ENCODE assay signal across 1 cellular context in the genomic region with DNA sequence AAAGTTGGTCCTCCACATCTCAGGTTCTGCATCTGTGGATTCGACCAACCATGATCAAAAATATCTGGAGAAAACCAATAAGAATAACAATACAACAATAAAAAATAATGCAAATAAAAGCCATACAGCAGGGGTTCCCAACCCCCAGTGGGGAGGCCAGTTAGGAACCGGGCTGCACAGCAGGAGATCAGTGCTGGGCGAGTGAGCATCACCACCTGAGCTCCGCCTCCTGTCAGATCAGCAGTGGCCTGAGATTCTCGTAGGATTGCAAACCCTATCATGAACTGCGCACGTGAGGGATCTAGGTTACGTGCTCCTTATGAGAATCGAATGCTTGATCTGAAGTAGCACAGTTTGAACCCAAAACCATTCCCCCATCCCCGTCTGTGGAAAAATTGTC.
TF ChIP-seq lines count a peak whose summit lies in the region.

No MANE protein-coding gene starts in this region.

TF ChIP-seq in GM12878, 131 proteins besides CTCF, POLR2A, EP300 and RAD21 (continued from another document):
- TF ChIP-seq, protein P1, sequence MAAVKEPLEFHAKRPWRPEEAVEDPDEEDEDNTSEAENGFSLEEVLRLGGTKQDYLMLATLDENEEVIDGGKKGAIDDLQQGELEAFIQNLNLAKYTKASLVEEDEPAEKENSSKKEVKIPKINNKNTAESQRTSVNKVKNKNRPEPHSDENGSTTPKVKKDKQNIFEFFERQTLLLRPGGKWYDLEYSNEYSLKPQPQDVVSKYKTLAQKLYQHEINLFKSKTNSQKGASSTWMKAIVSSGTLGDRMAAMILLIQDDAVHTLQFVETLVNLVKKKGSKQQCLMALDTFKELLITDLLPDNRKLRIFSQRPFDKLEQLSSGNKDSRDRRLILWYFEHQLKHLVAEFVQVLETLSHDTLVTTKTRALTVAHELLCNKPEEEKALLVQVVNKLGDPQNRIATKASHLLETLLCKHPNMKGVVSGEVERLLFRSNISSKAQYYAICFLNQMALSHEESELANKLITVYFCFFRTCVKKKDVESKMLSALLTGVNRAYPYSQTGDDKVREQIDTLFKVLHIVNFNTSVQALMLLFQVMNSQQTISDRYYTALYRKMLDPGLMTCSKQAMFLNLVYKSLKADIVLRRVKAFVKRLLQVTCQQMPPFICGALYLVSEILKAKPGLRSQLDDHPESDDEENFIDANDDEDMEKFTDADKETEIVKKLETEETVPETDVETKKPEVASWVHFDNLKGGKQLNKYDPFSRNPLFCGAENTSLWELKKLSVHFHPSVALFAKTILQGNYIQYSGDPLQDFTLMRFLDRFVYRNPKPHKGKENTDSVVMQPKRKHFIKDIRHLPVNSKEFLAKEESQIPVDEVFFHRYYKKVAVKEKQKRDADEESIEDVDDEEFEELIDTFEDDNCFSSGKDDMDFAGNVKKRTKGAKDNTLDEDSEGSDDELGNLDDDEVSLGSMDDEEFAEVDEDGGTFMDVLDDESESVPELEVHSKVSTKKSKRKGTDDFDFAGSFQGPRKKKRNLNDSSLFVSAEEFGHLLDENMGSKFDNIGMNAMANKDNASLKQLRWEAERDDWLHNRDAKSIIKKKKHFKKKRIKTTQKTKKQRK (IDR thresholded peaks at IDR 0.05; ENCODE audit: low read depth, low read length) = no peak
- TF ChIP-seq CREM (IDR thresholded peaks at IDR 0.05; ENCODE audit: low read depth) = no peak
- no peak for TF ChIP-seq CBX3 (IDR thresholded peaks at IDR 0.05; ENCODE audit: borderline replicate concordance, low read depth)
- no peak for TF ChIP-seq USF1 (IDR thresholded peaks at IDR 0.05; ENCODE audit: borderline replicate concordance, extremely low read length, insufficient read depth, low read depth, low read length)
- TF ChIP-seq TAF1 (IDR thresholded peaks at IDR 0.05; ENCODE audit: borderline replicate concordance, low read depth, low read length) = no peak
- no peak for TF ChIP-seq JUND (IDR thresholded peaks at IDR 0.05; ENCODE audit: low read depth, low read length)
- TF ChIP-seq SIN3A (IDR thresholded peaks at IDR 0.05; ENCODE audit: low read depth, low read length) = no peak
- TF ChIP-seq EZH2 (IDR thresholded peaks at IDR 0.05; ENCODE audit: borderline replicate concordance, control insufficient read depth, low read depth, low read length) = no peak
